In genomic region chr17:17476865-17477467, GRCh38 we compare ENCODE assay signal across 8 cellular contexts. TPM values are rescaled to one million over a fixed set of nuclear protein-coding genes. Genes with fewer than 3 reads are reported as not detected.
DNase-seq lines count a peak whose midpoint lies in the region; ATAC-seq and TF ChIP-seq lines count a peak whose summit lies in the region.

Gene MED9 (plus strand): TSS chr17:17477000. CDS start chr17:17477042, 42 bp downstream.

- in situ Hi-C loops in KBM-7 (cut with MboI; ENCODE audit: low pct_unique_long_range_greater_than_20kb, low sequenced_read_pairs): no loop called here

- DNase-seq in CD8-positive, alpha-beta memory T cell: peak; percentile 91 to 97 (median 92)
- peak; percentile 88 for DNase-seq in KBM-7
- DNase-seq in activated T-cell treated with anti-CD3 and anti-CD28 coated beads, Interleukin-2, amount 50 U/mL, for 4 hours: peak; percentile 97
- peak; percentile 89 to 92 for DNase-seq in stimulated activated CD8-positive, alpha-beta memory T cell treated with anti-CD3 and anti-CD28 coated beads, Interleukin-4, amount 100 ng/mL, for 4 hours (ENCODE audit: low read depth in 2 of 2, low spot score in 1 of 2)

- peaks cover 4 to 13% of the 10 kb centered on the region in 2 donors for H3K27me3 Mint-ChIP-seq in CD8-positive, alpha-beta memory T cell
- H3K27me3 Mint-ChIP-seq in activated T-cell treated with anti-CD3 and anti-CD28 coated beads, Interleukin-2, amount 50 U/mL, for 4 hours (ENCODE audit: low read depth): peaks cover 7% of the 10 kb centered on the region

- no peaks in the 10 kb centered on the region for H3K27me3 ChIP-seq in CD8-positive, alpha-beta memory T cell (ENCODE audit: insufficient read depth, low read length, poor library complexity, severe bottlenecking)
- H3K27me3 ChIP-seq in esophagus (ENCODE audit: control insufficient read depth in 1 of 2, insufficient read depth in 2 of 2, low read length in 2 of 2) (no peaks in the 10 kb centered on the region), mucosa of stomach (ENCODE audit: control insufficient read depth, insufficient read depth, low read length) (no peaks in the 10 kb centered on the region)

- H3K9me3 Mint-ChIP-seq in CD8-positive, alpha-beta memory T cell: no peaks in the 10 kb centered on the region
- no peaks in the 10 kb centered on the region for H3K9me3 Mint-ChIP-seq in activated T-cell treated with anti-CD3 and anti-CD28 coated beads, Interleukin-2, amount 50 U/mL, for 4 hours

- peak; percentile 90 for ATAC-seq in GM21423 (IDR thresholded peaks at IDR 0.05; ENCODE audit: unreplicated experiment)
- peak; percentile 97 to 98 for ATAC-seq in activated T-cell treated with anti-CD3 and anti-CD28 coated beads, Interleukin-2, amount 50 U/mL, for 4 hours

- peaks cover 39 to 58% (median 52%) of the 10 kb centered on the region in 3 donors for H3K4me1 Mint-ChIP-seq in CD8-positive, alpha-beta memory T cell
- H3K4me1 Mint-ChIP-seq in activated T-cell treated with anti-CD3 and anti-CD28 coated beads, Interleukin-2, amount 50 U/mL, for 4 hours (ENCODE audit: low read depth): peaks cover 49% of the 10 kb centered on the region

- 0% methylated on average over 47 of the region's 47 CpGs for WGBS in esophagus, 2 donors

- H3K4me3 ChIP-seq in CD8-positive, alpha-beta memory T cell (ENCODE audit: low read length): peak within 1 kb of the TSS; percentile 92
- H3K4me3 ChIP-seq in esophagus (ENCODE audit: low read depth in 1 of 2, low read length in 2 of 2) (peak within 1 kb of the TSS; percentile 77 to 87), mucosa of stomach (ENCODE audit: low read length) (peak within 1 kb of the TSS; percentile 99)

- H3K27ac Mint-ChIP-seq in CD8-positive, alpha-beta memory T cell: peak within 1 kb of the TSS; percentile 90 to 98 (median 92)

- peaks cover 40% of the 10 kb centered on the region for H3K4me1 ChIP-seq in CD8-positive, alpha-beta memory T cell (ENCODE audit: insufficient read depth, low read length)
- H3K4me1 ChIP-seq in esophagus (ENCODE audit: control insufficient read depth in 2 of 2, insufficient read depth in 2 of 2, low read length in 1 of 2): peaks cover 0 to 2% of the 10 kb centered on the region in 2 donors
- peaks cover 11% of the 10 kb centered on the region for H3K4me1 ChIP-seq in mucosa of stomach (ENCODE audit: control insufficient read depth, insufficient read depth, low read length)

- H3K4me3 Mint-ChIP-seq in CD8-positive, alpha-beta memory T cell: peak within 1 kb of the TSS; percentile 90 to 99 (median 93)
- H3K4me3 Mint-ChIP-seq in activated T-cell treated with anti-CD3 and anti-CD28 coated beads, Interleukin-2, amount 50 U/mL, for 4 hours: peak within 1 kb of the TSS; percentile 93

- CTCF ChIA-PET in CD8-positive, alpha-beta memory T cell (lab: Charles Lee): no interaction called here

- peaks cover 7% of the 10 kb centered on the region for H3K36me3 ChIP-seq in CD8-positive, alpha-beta memory T cell (ENCODE audit: insufficient read depth, low read length)
- H3K36me3 ChIP-seq in esophagus (ENCODE audit: control insufficient read depth in 2 of 2, insufficient read depth in 2 of 2, low read length in 1 of 2) (no peaks in the 10 kb centered on the region), mucosa of stomach (ENCODE audit: control insufficient read depth, insufficient read depth, low read length) (peaks cover 7% of the 10 kb centered on the region)

- no peaks in the 10 kb centered on the region for H3K9me3 ChIP-seq in CD8-positive, alpha-beta memory T cell (ENCODE audit: low read length)
- H3K9me3 ChIP-seq in esophagus (ENCODE audit: control insufficient read depth in 2 of 2, insufficient read depth in 1 of 2, low read depth in 1 of 2, low read length in 1 of 2) (no peaks in the 10 kb centered on the region), mucosa of stomach (ENCODE audit: control insufficient read depth, low read length) (no peaks in the 10 kb centered on the region)

- POLR2A ChIA-PET in CD8-positive, alpha-beta memory T cell (lab: Charles Lee): no interaction called here

- peak within 1 kb of the TSS; percentile 99 for H3K9ac ChIP-seq in mucosa of stomach (ENCODE audit: low read length)

- peak within 1 kb of the TSS; percentile 83 for H3K27ac ChIP-seq in CD8-positive, alpha-beta memory T cell (ENCODE audit: low read depth, low read length)
- H3K27ac ChIP-seq in esophagus (ENCODE audit: low read depth in 2 of 2, low read length in 1 of 2): peak within 1 kb of the TSS; percentile 80 to 94

- H3K36me3 Mint-ChIP-seq in CD8-positive, alpha-beta memory T cell: peaks cover 0 to 28% (median 1%) of the 10 kb centered on the region in 3 donors
- H3K36me3 Mint-ChIP-seq in activated T-cell treated with anti-CD3 and anti-CD28 coated beads, Interleukin-2, amount 50 U/mL, for 4 hours (ENCODE audit: insufficient read depth): peaks cover 3% of the 10 kb centered on the region

TF ChIP-seq in PFSK-1, 5 proteins besides CTCF, POLR2A, EP300 and RAD21:
- TF ChIP-seq TAF1 (IDR thresholded peaks at IDR 0.05; ENCODE audit: borderline replicate concordance, insufficient read depth, low read length) (peak; percentile 78; the same call in 1 of the 2 replicates), POLR2AphosphoS5 (IDR thresholded peaks at IDR 0.05; ENCODE audit: low read depth, low read length) (peak; percentile 94), FOXP2 (optimal IDR thresholded peaks at IDR 0.05; ENCODE audit: borderline replicate concordance, extremely low read depth, extremely low read length, insufficient read depth) (peak; percentile 98), REST (IDR thresholded peaks at IDR 0.05; ENCODE audit: insufficient read depth in 1 of 2, low read depth in 2 of 2, low read length in 2 of 2) (no peak), SIN3A (IDR thresholded peaks at IDR 0.05; ENCODE audit: borderline replicate concordance, insufficient read depth, low read length) (peak; percentile 88; the same call in 1 of the 2 replicates)

RNA-seq across cellular contexts. Expression of gene MED9, which starts in this region (rescaled TPM):
- 10 to 100 TPM; 13.5 to 13.8 TPM for total RNA-seq in CD8-positive, alpha-beta memory T cell
- polyA plus RNA-seq in CD8-positive, alpha-beta memory T cell: 17.9 TPM
- polyA plus RNA-seq in PFSK-1 (2012; ENCODE audit: insufficient read length, low read depth): 20.9 TPM
- total RNA-seq in activated T-cell treated with anti-CD3 and anti-CD28 coated beads, Interleukin-2, amount 50 U/mL, for 4 hours: 10 to 100 TPM; 15.0 to 16.4 (median 15.0) TPM
- polyA plus RNA-seq in esophagus: 1 to 10 TPM; 6.7 to 8.6 TPM

Comparison
In these comparisons a context has a peak if more than half of its experiments do, and no peak if none do; other contexts are left out.
1. Peak in every context shown above with its lines: DNase-seq, ATAC-seq, H3K4me3 ChIP-seq and H3K27ac ChIP-seq.